In the genomic region with DNA sequence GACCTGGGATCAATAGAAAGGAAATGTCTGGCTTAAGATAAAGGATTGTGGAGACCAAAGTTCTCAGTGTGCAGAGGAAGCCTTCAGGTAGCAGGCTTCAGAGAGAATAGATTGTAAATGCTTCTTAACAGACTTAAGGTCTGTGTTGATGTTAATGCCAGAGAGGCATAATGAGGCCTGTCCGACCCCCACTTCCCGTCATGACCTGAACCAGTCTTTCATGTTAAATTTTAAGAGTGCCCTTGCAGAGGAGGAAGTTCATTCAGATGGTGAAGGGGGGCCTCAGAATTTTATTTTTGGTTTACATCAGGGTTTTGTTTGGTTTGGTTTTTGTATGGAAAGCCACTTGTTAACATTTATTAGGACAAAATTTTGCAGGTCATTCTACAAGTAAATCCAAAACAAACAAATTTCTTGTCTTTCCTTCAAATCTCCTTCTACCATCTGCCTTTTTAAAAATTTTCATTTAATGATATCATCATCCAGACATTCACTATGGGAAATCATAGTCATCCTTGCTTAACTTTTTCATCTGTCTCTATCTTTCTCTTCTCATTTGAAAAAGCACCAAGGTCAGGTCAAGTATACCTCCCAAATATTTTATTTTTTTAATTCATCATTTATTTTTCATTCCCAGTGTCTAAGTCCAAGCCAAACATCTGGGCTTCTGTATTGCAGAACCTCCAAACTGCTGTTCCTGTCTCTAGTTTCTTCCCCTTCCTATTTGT, we compare ENCODE assay signal across 28 cellular contexts. TPM values are rescaled to one million over a fixed set of nuclear protein-coding genes. Genes with fewer than 3 reads are reported as not detected.
DNase-seq lines count a peak whose midpoint lies in the region; ATAC-seq, FAIRE-seq and TF ChIP-seq lines count a peak whose summit lies in the region.
"Had no signal": no experiment of that assay in that cellular context is flagged by ENCODE, and none has a peak within 500 bp of the region (broad histone marks: within the 10 kb centered on the region; RNA-seq: fewer than 3 reads in every experiment).

No MANE protein-coding gene starts in this region.

- H3K23ac ChIP-seq in mesendoderm (ENCODE audit: low read length): no peak overlapping the region

- H2AK5ac ChIP-seq in mesendoderm (ENCODE audit: low read length): no peak overlapping the region

- WGBS in mesendoderm (ENCODE audit: extremely low coverage, insufficient coverage, low lambda C conversion rate): no CpG with 5 or more reads among the region's 2 CpGs

- CTCF ChIA-PET in WTC11 (lab: Charles Lee) (no interaction called here), T-cell (lab: Charles Lee) (interaction anchor here in 1 of 2 donors (1.0 kb wide), 1 partner anchor 55 kb away, joined by 3 read pairs; no protein-coding TSS in a partner anchor)

- H3K4me3 ChIP-seq in BLaER1: no peak overlapping the region
- H3K4me3 ChIP-seq in mesendoderm (ENCODE audit: low read length): no peak overlapping the region
- H3K4me3 ChIP-seq: left lung, SJCRH30, vagina had no signal

- TF ChIP-seq POLR2A in H54 (IDR thresholded peaks at IDR 0.05; ENCODE audit: low read depth, low read length): no peak

- H3K27me3 ChIP-seq in BLaER1 (no peaks in the 10 kb centered on the region), mesendoderm (ENCODE audit: insufficient read depth, low read length, poor library complexity) (no peaks in the 10 kb centered on the region)
- H3K27me3 ChIP-seq: left lung, SJCRH30, vagina had no signal

- ATAC-seq in WTC11 (no peak), T-cell (replicated peaks in 1 of 4) (no peak)
- ATAC-seq: left lung; PC-3; stimulated activated memory B cell treated with anti-CD40 and anti-IgM and Interleukin-4, amounts not matched to agents 10 μg/mL and 1 μg/mL and 100 μg/mL, for 72 hours; T-helper 17 cell had no signal

- H4K5ac ChIP-seq in mesendoderm (ENCODE audit: low read length): no peak overlapping the region

- POLR2A ChIA-PET in WTC11 (lab: Charles Lee): no interaction called here
- POLR2A ChIA-PET in T-cell (lab: Charles Lee): no interaction called here

- no peaks in the 10 kb centered on the region for H4K20me1 ChIP-seq in BLaER1

- H3K4me3 Mint-ChIP-seq in WTC11 (no peak overlapping the region), T-cell (no peak overlapping the region)
- H3K4me3 Mint-ChIP-seq: activated naive CD8-positive, alpha-beta T cell treated with anti-CD3 and anti-CD28 coated beads for 36 hours; CD4-positive, alpha-beta T cell; neural crest cell; stimulated activated memory B cell treated with anti-CD40 and anti-IgM and Interleukin-4, amounts not matched to agents 10 μg/mL and 1 μg/mL and 100 μg/mL, for 72 hours; T-helper 17 cell had no signal

- no peaks in the 10 kb centered on the region for H3K79me2 ChIP-seq in mesendoderm (ENCODE audit: control insufficient read depth, insufficient read depth, low read length)

- no peak for TF ChIP-seq CTCF in WTC11 (IDR thresholded peaks at IDR 0.05)

- peak overlapping the region; percentile 61 for H2BK120ac ChIP-seq in mesendoderm (ENCODE audit: low read depth, low read length)

- H3K36me3 ChIP-seq in BLaER1: no peaks in the 10 kb centered on the region
- no peaks in the 10 kb centered on the region for H3K36me3 ChIP-seq in mesendoderm (ENCODE audit: control insufficient read depth, insufficient read depth, low read length)
- H3K36me3 ChIP-seq: left lung, SJCRH30, vagina had no signal

- peaks cover 23% of the 10 kb centered on the region for H3K4me1 ChIP-seq in BLaER1
- peaks cover 2% of the 10 kb centered on the region for H3K4me1 ChIP-seq in mesendoderm (ENCODE audit: control insufficient read depth, low read depth, low read length)
- H3K4me1 ChIP-seq: SJCRH30 had no signal

- H4K8ac ChIP-seq in mesendoderm (ENCODE audit: low read depth, low read length): no peak overlapping the region

- FAIRE-seq in H54 (lab: Jason Lieb, UNC): peak; percentile 80
- FAIRE-seq: GM18507, HTR-8/SVneo, small intestine had no signal

- H2BK5ac ChIP-seq in mesendoderm (ENCODE audit: low read length): no peak overlapping the region

- DNase-seq in H54 (ENCODE audit: insufficient read length, low spot score): no peak
- DNase-seq in WTC11 (ENCODE audit: low spot score): no peak
- no peak for DNase-seq in mesendoderm
- no peak for DNase-seq in T-cell
- DNase-seq in stimulated activated CD4-positive, alpha-beta T cell treated with anti-CD3 and anti-CD28 coated beads, Interleukin-4, amount 100 ng/mL, for 24 hours: no peak
- no peak for DNase-seq in COLO668 (lab: John Stamatoyannopoulos, UW; ENCODE audit: unreplicated experiment)
- no peak for DNase-seq in putamen (ENCODE audit: low spot score)
- DNase-seq: activated CD4-positive, alpha-beta T cell treated with anti-CD3 and anti-CD28 coated beads, Interleukin-2, amount 50 U/mL, for 4 hours; activated CD8-positive, alpha-beta memory T cell treated with anti-CD3 and anti-CD28 coated beads, Interleukin-2, amount 50 U/mL, for 48 hours; activated naive CD8-positive, alpha-beta T cell treated with anti-CD3 and anti-CD28 coated beads for 36 hours; CD4-positive, alpha-beta T cell; DMS 273 treated with DMSO at 0.1 percent for 48 hours; left lung; NCI-H1048; NCI-H187 treated with DMSO at 0.1 percent for 48 hours; NCI-H226; NCI-H82; PC-3; SJCRH30; small intestine; stimulated activated CD4-positive, alpha-beta T cell treated with anti-CD3 and anti-CD28 coated beads, Interleukin-2, amount 100 ng/mL, for 24 hours; T-helper 17 cell had no signal

- no peak overlapping the region for H3K56ac ChIP-seq in mesendoderm (ENCODE audit: low read length)

- H3K36me3 Mint-ChIP-seq in WTC11: no peaks in the 10 kb centered on the region
- no peaks in the 10 kb centered on the region for H3K36me3 Mint-ChIP-seq in T-cell
- H3K36me3 Mint-ChIP-seq: stimulated activated memory B cell treated with anti-CD40 and anti-IgM and Interleukin-4, amounts not matched to agents 10 μg/mL and 1 μg/mL and 100 μg/mL, for 72 hours had no signal

- H3K4me2 ChIP-seq in BLaER1: peak overlapping the region; percentile 52
- no peak overlapping the region for H3K4me2 ChIP-seq in mesendoderm (ENCODE audit: low read length)

- H3K9me3 Mint-ChIP-seq in WTC11 (peaks cover 4% of the 10 kb centered on the region; the same call in 1 of the 2 replicates), T-cell (no peaks in the 10 kb centered on the region)
- H3K9me3 Mint-ChIP-seq: activated naive CD8-positive, alpha-beta T cell treated with anti-CD3 and anti-CD28 coated beads for 36 hours; CD4-positive, alpha-beta T cell; neural crest cell; stimulated activated memory B cell treated with anti-CD40 and anti-IgM and Interleukin-4, amounts not matched to agents 10 μg/mL and 1 μg/mL and 100 μg/mL, for 72 hours had no signal

- H3K27me3 Mint-ChIP-seq in WTC11 (ENCODE audit: low read depth) (no peaks in the 10 kb centered on the region), T-cell (no peaks in the 10 kb centered on the region)
- H3K27me3 Mint-ChIP-seq: CD4-positive, alpha-beta T cell; stimulated activated memory B cell treated with anti-CD40 and anti-IgM and Interleukin-4, amounts not matched to agents 10 μg/mL and 1 μg/mL and 100 μg/mL, for 72 hours; T-helper 17 cell had no signal

- H3K79me1 ChIP-seq in mesendoderm (ENCODE audit: low read length): no peaks in the 10 kb centered on the region

- peaks cover 41% of the 10 kb centered on the region for H3K4me1 Mint-ChIP-seq in WTC11
- peaks cover 0 to 4% (median 4%) of the 10 kb centered on the region in 3 donors for H3K4me1 Mint-ChIP-seq in T-cell

- no peak overlapping the region for H3K27ac ChIP-seq in BLaER1
- H3K27ac ChIP-seq in mesendoderm (ENCODE audit: low read depth, low read length): no peak overlapping the region
- H3K27ac ChIP-seq: left lung, SJCRH30 had no signal

- H3K9ac ChIP-seq in BLaER1: no peak overlapping the region
- H3K9ac ChIP-seq in mesendoderm (ENCODE audit: low read length): no peak overlapping the region

- no peak overlapping the region for H2BK15ac ChIP-seq in mesendoderm (replicated peaks; ENCODE audit: low read depth)

- peak overlapping the region; percentile 16 for H3K4ac ChIP-seq in mesendoderm (ENCODE audit: low read depth, low read length)

- no peaks in the 10 kb centered on the region for H3K9me3 ChIP-seq in BLaER1
- H3K9me3 ChIP-seq: left lung, SJCRH30, vagina had no signal

- H3K27ac Mint-ChIP-seq in WTC11 (peak overlapping the region; percentile 3; the same call in 1 of the 2 replicates), T-cell (no peak overlapping the region)
- H3K27ac Mint-ChIP-seq: activated naive CD8-positive, alpha-beta T cell treated with anti-CD3 and anti-CD28 coated beads for 36 hours; CD4-positive, alpha-beta T cell; stimulated activated memory B cell treated with anti-CD40 and anti-IgM and Interleukin-4, amounts not matched to agents 10 μg/mL and 1 μg/mL and 100 μg/mL, for 72 hours; T-helper 17 cell had no signal

- H3K18ac ChIP-seq in mesendoderm (ENCODE audit: low read length): no peak overlapping the region

TF ChIP-seq in WTC11, 78 proteins besides CTCF, POLR2A, EP300 and RAD21:
- TF ChIP-seq KAT7 (CRISPR knock-in tag; IDR thresholded peaks at IDR 0.05; ENCODE audit: borderline replicate concordance) (no peak), CREB1 (CRISPR knock-in tag; IDR thresholded peaks at IDR 0.05) (no peak), FOXJ3 (CRISPR knock-in tag; IDR thresholded peaks at IDR 0.05; ENCODE audit: borderline replicate concordance) (no peak), ETV6 (CRISPR knock-in tag; IDR thresholded peaks at IDR 0.05) (no peak), ZNF263 (CRISPR knock-in tag; IDR thresholded peaks at IDR 0.05; ENCODE audit: low read depth) (no peak), EMX1 (CRISPR knock-in tag; IDR thresholded peaks at IDR 0.05) (no peak)

RNA-seq across cellular contexts. Expression of a gene that starts 6.9 kb away (rescaled TPM):
- 4.6 to 7.8 TPM (median 5.8 TPM) in 3 replicates for total RNA-seq in WTC11 (2021)
- polyA plus RNA-seq in mesendoderm (2013, experiment 1 of 2): 1.0 TPM
- polyA plus RNA-seq in mesendoderm (2013, experiment 2 of 2): 1.1 TPM
- 1 to 10 TPM in 2 of 5 donors, under 1 TPM in 3; 0.41 to 4.7 (median 0.62) TPM for total RNA-seq in T-cell
